Comparison of ENCODE assay signal across 8 cellular contexts in the genomic region with DNA sequence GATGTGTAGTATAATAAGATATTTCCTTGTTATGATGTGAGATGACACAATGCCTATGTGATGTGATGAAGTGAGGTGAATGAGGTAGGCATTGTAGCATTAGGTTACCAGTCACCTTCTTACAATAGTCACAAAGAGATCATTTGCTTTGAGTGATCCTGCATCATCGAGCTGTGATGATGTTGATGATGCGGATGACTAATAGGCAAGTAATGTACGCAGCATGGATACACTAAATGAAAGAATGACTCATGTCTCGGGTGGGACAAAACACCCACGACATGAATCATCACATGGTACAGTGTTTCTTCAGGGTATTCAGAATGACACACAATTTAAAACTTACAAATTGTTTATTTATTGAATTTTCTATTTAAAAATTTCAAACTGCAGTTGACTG.
DNase-seq lines count a peak whose midpoint lies in the region; ATAC-seq and TF ChIP-seq lines count a peak whose summit lies in the region.

No MANE protein-coding gene starts in this region.

- POLR2A ChIA-PET in RWPE1 (lab: Yijun Ruan, JAX; ENCODE audit: low non-redundant PET) (no interaction called here), MCF 10A (lab: Yijun Ruan, JAX) (interaction anchor here (1.0 to 1.3 kb wide), 2 partner anchors 23 to 24 kb away, joined by 3 read pairs; no protein-coding TSS in a partner anchor)

- H3K27me3 ChIP-seq in HAP-1 (ENCODE audit: low read depth) = no peaks in the 10 kb centered on the region

- no peak overlapping the region for H3K4me3 ChIP-seq in HAP-1

- H3K4me1 ChIP-seq in HAP-1 = no peaks in the 10 kb centered on the region

- no TSS peak for BruUV-seq in MCF 10A (replicated peaks; lab: Mats Ljungman, UMichigan)

- H3K27me3 Mint-ChIP-seq in MCF 10A (ENCODE audit: insufficient read depth, unreplicated experiment) = no peaks in the 10 kb centered on the region
- peaks cover 0 to 3% (median 0%) of the 10 kb centered on the region in 3 donors for H3K27me3 Mint-ChIP-seq in immature natural killer cell (ENCODE audit: low read depth in 3 of 3)

- H3K9me3 Mint-ChIP-seq in MCF 10A (ENCODE audit: unreplicated experiment) (no peaks in the 10 kb centered on the region), immature natural killer cell (no peaks in the 10 kb centered on the region)

- no peak overlapping the region for H3K27ac ChIP-seq in RWPE1

- intact Hi-C loops in MCF 10A (cut with micrococcal nuclease) = loop anchor here (2.0 to 5.0 kb wide), 2 partner anchors 96 to 226 kb away; no protein-coding TSS in a partner anchor

- no peak for TF ChIP-seq CTCF in RWPE1 (conservative IDR thresholded peaks at IDR 0.05; ENCODE audit: low read depth)
- TF ChIP-seq CTCF in MCF 10A (IDR thresholded peaks at IDR 0.05; ENCODE audit: unreplicated experiment) = no peak

- no peaks in the 10 kb centered on the region for H3K36me3 ChIP-seq in HAP-1 (replicated peaks)

- no peaks in the 10 kb centered on the region for H3K9me3 ChIP-seq in HAP-1

- peak overlapping the region; percentile 88 for H3K27ac Mint-ChIP-seq in MCF 10A (ENCODE audit: low read depth, unreplicated experiment)
- H3K27ac Mint-ChIP-seq in immature natural killer cell = no peak overlapping the region

- H3K4me3 Mint-ChIP-seq in MCF 10A (ENCODE audit: unreplicated experiment) = peak overlapping the region; percentile 37
- no peak overlapping the region for H3K4me3 Mint-ChIP-seq in immature natural killer cell

- peaks cover 12% of the 10 kb centered on the region for H3K4me1 Mint-ChIP-seq in MCF 10A (ENCODE audit: insufficient read depth, unreplicated experiment)
- no peaks in the 10 kb centered on the region for H3K4me1 Mint-ChIP-seq in immature natural killer cell

- DNase-seq in stimulated activated naive CD4-positive, alpha-beta T cell treated with Interleukin-2 at 50 U/mL for 16 hours (lab: John Stamatoyannopoulos, UW) = peak; percentile 47
- DNase-seq in stimulated activated naive CD4-positive, alpha-beta T cell (lab: John Stamatoyannopoulos, UW) = no peak
- DNase-seq in RWPE1 (ENCODE audit: low spot score) (peak; percentile 87), MCF 10A (ENCODE audit: unreplicated experiment) (peak; percentile 96), mucosa of gallbladder (ENCODE audit: low spot score) (peak; percentile 16), immature natural killer cell (no peak), HAP-1 (ENCODE audit: low spot score in 2 of 2) (no peak)

- H3K36me3 Mint-ChIP-seq in MCF 10A (ENCODE audit: insufficient read depth, unreplicated experiment) (no peaks in the 10 kb centered on the region), immature natural killer cell (no peaks in the 10 kb centered on the region)

- in situ Hi-C loops in HAP-1 (cut with MboI; ENCODE audit: low sequenced_read_pairs) = no loop called here

- CTCF ChIA-PET in RWPE1 (lab: Yijun Ruan, JAX) (interaction anchor here (0.7 kb wide), 1 partner anchor 41 kb away, joined by 3 read pairs; no protein-coding TSS in a partner anchor), MCF 10A (lab: Yijun Ruan, JAX) (no interaction called here)

- no peak for ATAC-seq in HG02571 (IDR thresholded peaks at IDR 0.05; ENCODE audit: unreplicated experiment)

Comparison
In these comparisons a context has a peak if more than half of its experiments do, and no peak if none do; other contexts are left out.
1. DNase-seq: peak in stimulated activated naive CD4-positive, alpha-beta T cell treated with Interleukin-2 at 50 U/mL for 16 hours (single experiment), RWPE1 (single experiment), MCF 10A (single experiment) and mucosa of gallbladder (single experiment); none in stimulated activated naive CD4-positive, alpha-beta T cell (0 of 6), immature natural killer cell (0 of 3) and HAP-1 (0 of 2).